Comparison of ENCODE assay signal across 1 cellular context in genomic region chr2:74450570-74451190, GRCh38.
TF ChIP-seq lines count a peak whose summit lies in the region.

No MANE protein-coding gene starts in this region.

TF ChIP-seq in K562, 482 proteins besides CTCF, POLR2A, EP300 and RAD21:
- peak; percentile 23; the same call in 1 of the 2 replicates for TF ChIP-seq SOX6 (IDR thresholded peaks at IDR 0.05)
- no peak for TF ChIP-seq ZNF76 (CRISPR knock-in tag; IDR thresholded peaks at IDR 0.05; ENCODE audit: borderline replicate concordance)
- peak; percentile 51 for TF ChIP-seq PRDM10 (IDR thresholded peaks at IDR 0.05; ENCODE audit: partially characterized antibody)
